ENCODE assay signal across 8 cellular contexts in the genomic region with DNA sequence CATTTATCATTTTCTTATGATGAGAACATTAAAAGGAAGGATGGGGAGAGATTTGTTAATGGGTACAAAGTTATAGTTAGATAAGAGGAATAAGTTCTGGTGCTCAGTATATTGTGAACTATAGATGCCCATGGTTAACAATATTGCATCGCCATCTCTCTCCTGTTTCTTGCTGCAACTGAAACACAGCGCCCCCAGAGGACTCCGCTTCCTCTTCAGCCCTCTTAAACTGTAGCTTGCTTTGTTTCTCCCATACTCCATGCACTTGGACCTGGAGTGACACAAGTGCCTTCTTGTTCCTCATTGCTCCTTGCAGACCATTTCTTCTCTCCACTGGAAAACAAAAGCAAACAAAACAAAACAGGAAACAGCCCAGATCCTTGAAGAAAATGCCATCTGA.
A peak's percentile ranks its signal among the peaks of the same experiment; 100 is the strongest.
DNase-seq lines count a peak whose midpoint lies in the region; ATAC-seq and TF ChIP-seq lines count a peak whose summit lies in the region.

No MANE protein-coding gene starts in this region.

- H3K27me3 ChIP-seq in Panc1 (ENCODE audit: control insufficient read depth, insufficient read depth, low read length) (no peaks in the 10 kb centered on the region), testis (no peaks in the 10 kb centered on the region)

- H3K4me1 ChIP-seq in Panc1 (ENCODE audit: control insufficient read depth, insufficient read depth, low read length): no peaks in the 10 kb centered on the region
- H3K4me1 ChIP-seq in testis: no peaks in the 10 kb centered on the region

- TF ChIP-seq CTCF in Panc1 (IDR thresholded peaks at IDR 0.05): peak; percentile 76
- TF ChIP-seq CTCF in fibroblast of villous mesenchyme (IDR thresholded peaks at IDR 0.05; ENCODE audit: insufficient read depth, low read depth, low read length): peak; percentile 67
- peak in 1 of 3 experiments; percentile 28 for TF ChIP-seq CTCF in testis (IDR thresholded peaks at IDR 0.05)

- intact Hi-C loops in Panc1 (cut with micrococcal nuclease; ENCODE audit: unreplicated experiment) (no loop called here), testis (cut with DNase I; ENCODE audit: low total_unique reads) (no loop called here)

- H3K27ac ChIP-seq in Panc1 (ENCODE audit: low read length) (no peak overlapping the region), testis (no peak overlapping the region)

- ATAC-seq in Panc1: peak; percentile 77

- in situ Hi-C loops in Panc1 (cut with HindIII; ENCODE audit: low pct_unique_long_range_greater_than_20kb, low sequenced_read_pairs): no loop called here

- DNase-seq in stimulated activated CD4-positive, alpha-beta T cell treated with anti-CD3 and anti-CD28 coated beads, Interleukin-15, amount 100 ng/mL, for 24 hours: peak; percentile 13
- no peak for DNase-seq in stimulated activated CD4-positive, alpha-beta T cell treated with anti-CD3 and anti-CD28 coated beads, Interleukin-4, amount 100 ng/mL, for 1 hour
- DNase-seq in Panc1 (ENCODE audit: low read depth, low spot score) (no peak), fibroblast of villous mesenchyme (ENCODE audit: low read depth) (peak; percentile 34), testis (peak; percentile 51), NOMO-1 treated with DMSO at 0.1 percent for 48 hours (lab: John Stamatoyannopoulos, UW; ENCODE audit: unreplicated experiment) (no peak), glomerular visceral epithelial cell (ENCODE audit: extremely low spot score) (no peak), NCI-H345 (lab: John Stamatoyannopoulos, UW) (no peak)

- POLR2A ChIA-PET in Panc1 (lab: Charles Lee): no interaction called here

- no peaks in the 10 kb centered on the region for H3K36me3 ChIP-seq in Panc1 (ENCODE audit: control insufficient read depth, insufficient read depth, low read length)
- H3K36me3 ChIP-seq in testis (ENCODE audit: low read depth, missing control alignments): no peaks in the 10 kb centered on the region

- CTCF ChIA-PET in Panc1 (lab: Charles Lee): no interaction called here

- WGBS in testis, 2 donors: 49 to 63% methylated on average over 3 of the region's 3 CpGs

- H3K4me3 ChIP-seq in Panc1 (ENCODE audit: low read depth in 2 of 2, low read length in 2 of 2) (no peak overlapping the region), fibroblast of villous mesenchyme (ENCODE audit: low read depth, low read length) (no peak overlapping the region), testis (no peak overlapping the region)

- H3K9me3 ChIP-seq in Panc1 (ENCODE audit: control insufficient read depth, insufficient read depth, low read depth, low read length) (no peaks in the 10 kb centered on the region), testis (no peaks in the 10 kb centered on the region)

- BruUV-seq in Panc1 (replicated peaks; lab: Mats Ljungman, UMichigan): no TSS peak

- no peak for TF ChIP-seq POLR2A in testis (IDR thresholded peaks at IDR 0.05)

Comparison
In these comparisons a context has a peak if more than half of its experiments do, and no peak if none do; other contexts are left out.
1. DNase-seq: peak in stimulated activated CD4-positive, alpha-beta T cell treated with anti-CD3 and anti-CD28 coated beads, Interleukin-15, amount 100 ng/mL, for 24 hours (single experiment), fibroblast of villous mesenchyme (single experiment) and testis (single experiment); none in stimulated activated CD4-positive, alpha-beta T cell treated with anti-CD3 and anti-CD28 coated beads, Interleukin-4, amount 100 ng/mL, for 1 hour (single experiment), Panc1 (single experiment), NOMO-1 treated with DMSO at 0.1 percent for 48 hours (single experiment), glomerular visceral epithelial cell (single experiment) and NCI-H345 (single experiment).